Comparison of ENCODE assay signal across 3 cellular contexts in the genomic region with DNA sequence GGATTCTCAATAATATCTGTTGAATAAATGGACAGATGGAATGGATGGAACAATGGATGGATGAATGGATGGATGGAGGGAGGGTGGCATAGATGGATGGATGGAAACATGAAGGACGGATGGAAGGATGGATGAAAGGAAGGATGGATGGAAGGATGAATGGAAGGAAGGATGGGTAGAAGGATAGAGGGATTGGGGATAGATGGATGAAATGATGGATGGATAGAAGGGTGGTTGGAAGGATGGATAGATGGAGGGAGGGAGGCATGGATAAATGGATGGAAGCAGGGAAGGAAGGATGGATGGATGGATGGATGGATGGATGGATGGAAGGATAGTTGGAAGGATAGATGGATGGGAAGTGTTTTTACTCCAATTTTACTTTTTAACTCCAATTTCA.
A peak's percentile ranks its signal among the peaks of the same experiment; 100 is the strongest.
TF ChIP-seq lines count a peak whose summit lies in the region.

No MANE protein-coding gene starts in this region.

TF ChIP-seq in HEK293, 187 proteins besides CTCF, POLR2A, EP300 and RAD21:
- TF ChIP-seq MEIS1 (CRISPR knock-in tag; IDR thresholded peaks at IDR 0.05; ENCODE audit: borderline replicate concordance) (no peak), ZBTB21 (tag by site-specific recombination; IDR thresholded peaks at IDR 0.05) (no peak), ZNF114 (tag by site-specific recombination; IDR thresholded peaks at IDR 0.05) (no peak), HOXA7 (CRISPR knock-in tag; IDR thresholded peaks at IDR 0.05; ENCODE audit: borderline replicate concordance) (no peak), ZBTB17 (tag by site-specific recombination; IDR thresholded peaks at IDR 0.05) (peak; percentile 87), ZNF529 (tag by site-specific recombination; IDR thresholded peaks at IDR 0.05; ENCODE audit: insufficient replicate concordance) (no peak), ZNF521 (tag by site-specific recombination; IDR thresholded peaks at IDR 0.05) (no peak), ZNF600 (tag by site-specific recombination; IDR thresholded peaks at IDR 0.05) (no peak), ZIC2 (tag by site-specific recombination; IDR thresholded peaks at IDR 0.05) (no peak), ZNF707 (tag by site-specific recombination; IDR thresholded peaks at IDR 0.05) (0 out of 2 replicates have a peak, but pooled peaks have one; percentile 16), ZNF626 (tag by site-specific recombination; IDR thresholded peaks at IDR 0.05) (no peak), ZNF843 (tag by site-specific recombination; IDR thresholded peaks at IDR 0.05) (no peak), ZNF292 (tag by site-specific recombination; IDR thresholded peaks at IDR 0.05; ENCODE audit: borderline replicate concordance, low read depth) (no peak), ZNF19 (tag by site-specific recombination; IDR thresholded peaks at IDR 0.05; ENCODE audit: low read depth) (no peak), ZNF248 (tag by site-specific recombination; IDR thresholded peaks at IDR 0.05) (no peak), ZNF48 (tag by site-specific recombination; IDR thresholded peaks at IDR 0.05) (no peak), ZNF366 (tag by site-specific recombination; conservative IDR thresholded peaks at IDR 0.05) (peak; percentile 99), ZNF341 (tag by site-specific recombination; IDR thresholded peaks at IDR 0.05; ENCODE audit: low read depth) (no peak), ZSCAN16 (tag by site-specific recombination; IDR thresholded peaks at IDR 0.05) (no peak), KLF9 (tag by site-specific recombination; IDR thresholded peaks at IDR 0.05; ENCODE audit: low read depth) (no peak)
- TF ChIP-seq, protein P1, sequence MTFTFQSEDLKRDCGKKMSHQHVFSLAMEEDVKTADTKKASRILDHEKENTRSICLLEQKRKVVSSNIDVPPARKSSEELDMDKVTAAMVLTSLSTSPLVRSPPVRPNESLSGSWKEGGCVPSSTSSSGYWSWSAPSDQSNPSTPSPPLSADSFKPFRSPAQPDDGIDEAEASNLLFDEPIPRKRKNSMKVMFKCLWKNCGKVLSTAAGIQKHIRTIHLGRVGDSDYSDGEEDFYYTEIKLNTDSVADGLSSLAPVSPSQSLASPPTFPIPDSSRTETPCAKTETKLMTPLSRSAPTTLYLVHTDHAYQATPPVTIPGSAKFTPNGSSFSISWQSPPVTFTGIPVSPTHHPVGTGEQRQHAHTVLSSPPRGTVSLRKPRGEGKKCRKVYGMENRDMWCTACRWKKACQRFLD (tag by site-specific recombination; IDR thresholded peaks at IDR 0.05) = no peak
- TF ChIP-seq, protein P2, sequence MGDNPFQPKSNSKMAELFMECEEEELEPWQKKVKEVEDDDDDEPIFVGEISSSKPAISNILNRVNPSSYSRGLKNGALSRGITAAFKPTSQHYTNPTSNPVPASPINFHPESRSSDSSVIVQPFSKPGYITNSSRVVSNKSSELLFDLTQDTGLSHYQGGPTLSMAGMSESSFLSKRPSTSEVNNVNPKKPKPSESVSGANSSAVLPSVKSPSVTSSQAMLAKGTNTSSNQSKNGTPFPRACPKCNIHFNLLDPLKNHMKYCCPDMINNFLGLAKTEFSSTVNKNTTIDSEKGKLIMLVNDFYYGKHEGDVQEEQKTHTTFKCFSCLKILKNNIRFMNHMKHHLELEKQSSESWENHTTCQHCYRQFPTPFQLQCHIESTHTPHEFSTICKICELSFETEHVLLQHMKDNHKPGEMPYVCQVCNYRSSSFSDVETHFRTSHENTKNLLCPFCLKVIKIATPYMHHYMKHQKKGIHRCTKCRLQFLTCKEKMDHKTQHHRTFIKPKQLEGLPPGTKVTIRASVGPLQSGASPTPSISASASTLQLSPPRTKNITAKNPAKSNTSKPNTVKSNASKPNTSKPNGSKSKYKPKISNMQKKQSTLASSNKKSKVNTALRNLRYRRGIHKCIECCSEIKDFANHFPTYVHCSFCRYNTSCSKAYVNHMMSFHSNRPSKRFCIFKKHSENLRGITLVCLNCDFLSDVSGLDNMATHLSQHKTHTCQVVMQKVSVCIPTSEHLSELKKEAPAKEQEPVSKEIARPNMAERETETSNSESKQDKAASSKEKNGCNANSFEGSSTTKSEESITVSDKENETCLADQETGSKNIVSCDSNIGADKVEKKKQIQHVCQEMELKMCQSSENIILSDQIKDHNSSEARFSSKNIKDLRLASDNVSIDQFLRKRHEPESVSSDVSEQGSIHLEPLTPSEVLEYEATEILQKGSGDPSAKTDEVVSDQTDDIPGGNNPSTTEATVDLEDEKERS (tag by site-specific recombination; IDR thresholded peaks at IDR 0.05) = no peak
TF ChIP-seq in HEK293: peak in this region for 3.

TF ChIP-seq in K562, 482 proteins besides CTCF, POLR2A, EP300 and RAD21 (continues in another document):
- TF ChIP-seq MCM3 (IDR thresholded peaks at IDR 0.05) (0 out of 2 replicates have a peak, but pooled peaks have one; percentile 36), TGIF2 (CRISPR knock-in tag; IDR thresholded peaks at IDR 0.05) (no peak), TARDBP (IDR thresholded peaks at IDR 0.05) (no peak), FOS (IDR thresholded peaks at IDR 0.05; ENCODE audit: extremely low read depth, insufficient read length) (no peak), MCM2 (IDR thresholded peaks at IDR 0.05; ENCODE audit: low read depth) (no peak), HNRNPK (IDR thresholded peaks at IDR 0.05; ENCODE audit: low read depth, low read length, poor library complexity, severe bottlenecking) (no peak), ATF4 (CRISPR knock-in tag; IDR thresholded peaks at IDR 0.05) (no peak), ELF4 (CRISPR knock-in tag; IDR thresholded peaks at IDR 0.05) (peak; percentile 61), THRB (CRISPR knock-in tag; conservative IDR thresholded peaks at IDR 0.05) (peak; percentile 69; the same call in 1 of the 2 replicates), TCFL5 (CRISPR knock-in tag; conservative IDR thresholded peaks at IDR 0.05) (no peak), HDAC2 (IDR thresholded peaks at IDR 0.05) (no peak), ETS1 (conservative IDR thresholded peaks at IDR 0.05; ENCODE audit: control insufficient read depth, low read depth, low read length) (no peak), GABPA (tag; conservative IDR thresholded peaks at IDR 0.05; ENCODE audit: low read depth) (no peak), ZNF224 (CRISPR knock-in tag; IDR thresholded peaks at IDR 0.05) (no peak), SMAD1 (IDR thresholded peaks at IDR 0.05; ENCODE audit: low read depth, low read length, partially characterized antibody) (no peak), TRIM28 (IDR thresholded peaks at IDR 0.05) (no peak), RFX7 (CRISPR knock-in tag; IDR thresholded peaks at IDR 0.05) (no peak), RCOR1 (IDR thresholded peaks at IDR 0.05; ENCODE audit: borderline replicate concordance in 1 of 2, low read depth in 2 of 2, low read length in 2 of 2) (no peak), TBP (optimal IDR thresholded peaks at IDR 0.05; ENCODE audit: low read depth, low read length) (no peak)
- TF ChIP-seq, protein P3, sequence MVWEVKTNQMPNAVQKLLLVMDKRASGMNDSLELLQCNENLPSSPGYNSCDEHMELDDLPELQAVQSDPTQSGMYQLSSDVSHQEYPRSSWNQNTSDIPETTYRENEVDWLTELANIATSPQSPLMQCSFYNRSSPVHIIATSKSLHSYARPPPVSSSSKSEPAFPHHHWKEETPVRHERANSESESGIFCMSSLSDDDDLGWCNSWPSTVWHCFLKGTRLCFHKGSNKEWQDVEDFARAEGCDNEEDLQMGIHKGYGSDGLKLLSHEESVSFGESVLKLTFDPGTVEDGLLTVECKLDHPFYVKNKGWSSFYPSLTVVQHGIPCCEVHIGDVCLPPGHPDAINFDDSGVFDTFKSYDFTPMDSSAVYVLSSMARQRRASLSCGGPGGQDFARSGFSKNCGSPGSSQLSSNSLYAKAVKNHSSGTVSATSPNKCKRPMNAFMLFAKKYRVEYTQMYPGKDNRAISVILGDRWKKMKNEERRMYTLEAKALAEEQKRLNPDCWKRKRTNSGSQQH (CRISPR knock-in tag; IDR thresholded peaks at IDR 0.05) = 0 out of 2 replicates have a peak, but pooled peaks have one; percentile 28

TF ChIP-seq in H1, 55 proteins besides CTCF, POLR2A, EP300 and RAD21:
- no peak for TF ChIP-seq CHD1 (IDR thresholded peaks at IDR 0.05; ENCODE audit: low read depth, low read length)
- TF ChIP-seq E2F6 (IDR thresholded peaks at IDR 0.05) = no peak
- TF ChIP-seq HDAC2 (IDR thresholded peaks at IDR 0.05; ENCODE audit: borderline replicate concordance in 1 of 2, low read depth in 2 of 2, low read length in 2 of 2) = no peak
- TF ChIP-seq SIN3A (conservative IDR thresholded peaks at IDR 0.05 in 1 of 2, IDR thresholded peaks at IDR 0.05 in 1 of 2; ENCODE audit: low read depth in 1 of 2, low read length in 2 of 2) = no peak
- no peak for TF ChIP-seq FOSL1 (IDR thresholded peaks at IDR 0.05; ENCODE audit: insufficient read depth, low read depth, low read length)
- TF ChIP-seq PHF8 (conservative IDR thresholded peaks at IDR 0.05; ENCODE audit: low read depth, low read length) = no peak
- no peak for TF ChIP-seq SUZ12 (IDR thresholded peaks at IDR 0.05; ENCODE audit: low read length)
- TF ChIP-seq CEBPB (IDR thresholded peaks at IDR 0.05; ENCODE audit: low read depth, low read length) = no peak
- TF ChIP-seq BCL11A (IDR thresholded peaks at IDR 0.05; ENCODE audit: low read depth in 2 of 2, low read length in 2 of 2) = no peak
TF ChIP-seq in H1: peak in this region for 0.
